1 cellular context compared by ENCODE assay signal in the genomic region with DNA sequence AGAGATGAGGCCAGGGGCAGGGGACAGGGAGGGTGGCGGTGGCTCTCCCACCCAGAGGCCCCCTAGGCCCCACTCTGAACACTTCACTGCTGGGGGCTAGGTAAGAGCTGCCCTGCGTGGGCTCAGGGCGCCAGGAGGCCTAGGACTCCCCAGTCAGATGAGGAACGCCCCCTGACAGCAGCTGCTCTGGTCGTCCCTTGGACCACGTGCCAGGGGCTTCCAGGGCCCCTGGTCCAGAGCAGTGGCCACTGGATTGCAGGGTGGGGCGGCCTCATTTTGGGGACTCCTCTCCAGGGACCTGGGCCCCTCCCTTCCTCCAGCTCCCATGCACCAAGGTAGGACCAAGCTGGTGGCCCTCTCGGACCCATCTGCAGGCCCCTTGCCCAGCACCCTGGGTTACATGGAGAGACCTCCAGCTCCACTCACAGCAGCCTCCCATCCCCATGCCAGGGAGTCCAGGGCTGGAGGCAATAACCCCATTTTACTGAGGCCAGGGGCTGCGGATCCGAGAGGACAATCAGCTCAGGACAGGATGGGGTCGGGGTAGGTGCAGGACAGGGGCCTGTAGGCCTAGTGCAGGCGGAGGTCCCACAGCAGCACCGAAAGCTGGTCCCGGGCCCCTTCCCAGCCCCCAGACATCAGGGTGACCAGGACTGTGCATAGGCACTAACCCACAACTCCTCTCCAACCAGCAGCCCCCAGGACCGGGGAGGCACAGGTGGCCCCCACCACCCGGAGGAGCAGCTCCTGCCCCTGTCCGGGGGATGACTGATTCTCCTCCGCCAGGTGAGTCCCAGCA.
TF ChIP-seq lines count a peak whose summit lies in the region.

No MANE protein-coding gene starts in this region.

TF ChIP-seq in H1, 55 proteins besides CTCF, POLR2A, EP300 and RAD21:
- TF ChIP-seq CHD1 (IDR thresholded peaks at IDR 0.05; ENCODE audit: low read depth, low read length) (no peak), SP1 (IDR thresholded peaks at IDR 0.05; ENCODE audit: low read depth, low read length) (no peak)
